ENCODE assay signal across 15 cellular contexts in the genomic region with DNA sequence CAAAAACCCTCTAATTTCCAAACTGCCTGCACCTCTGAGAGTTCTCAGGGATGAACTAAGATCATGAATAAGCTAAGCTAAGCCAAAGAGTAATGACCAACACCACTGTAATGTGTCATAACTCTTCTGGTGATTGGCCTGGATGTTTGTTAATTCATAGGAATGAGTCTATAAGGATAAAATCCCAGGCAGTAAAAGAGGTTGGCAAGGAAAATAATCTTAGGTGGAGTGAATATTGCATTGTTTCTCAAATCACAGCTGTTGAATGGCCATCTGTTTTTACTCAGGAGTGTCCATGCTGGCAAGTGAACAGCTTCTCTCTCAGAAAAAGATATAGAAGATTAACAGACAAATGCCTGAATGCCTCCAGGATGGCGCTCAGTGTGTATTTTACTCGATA.
A peak's percentile ranks its signal among the peaks of the same experiment; 100 is the strongest.
DNase-seq lines count a peak whose midpoint lies in the region; TF ChIP-seq lines count a peak whose summit lies in the region.
"Had no signal": no experiment of that assay in that cellular context is flagged by ENCODE, and none has a peak within 500 bp of the region (broad histone marks: within the 10 kb centered on the region; RNA-seq: fewer than 3 reads in every experiment).

No MANE protein-coding gene starts in this region.

- intact Hi-C loops in sigmoid colon (cut with DNase I) (no loop called here), OCI-LY7 (cut with micrococcal nuclease; ENCODE audit: unreplicated experiment) (no loop called here)

- no peak for TF ChIP-seq POLR2A in sigmoid colon (IDR thresholded peaks at IDR 0.05)

- H3K27ac ChIP-seq in sigmoid colon (peak overlapping the region; percentile 7 to 59 (median 46)), OCI-LY7 (ENCODE audit: low read depth, low read length, poor library complexity, severe bottlenecking) (no peak overlapping the region), brain microvascular endothelial cell (no peak overlapping the region)

- no peak overlapping the region for H3K4me3 ChIP-seq in fibroblast of villous mesenchyme (ENCODE audit: low read depth, low read length)
- H3K4me3 ChIP-seq in sigmoid colon = no peak overlapping the region
- H3K4me3 ChIP-seq in OCI-LY7 (ENCODE audit: low read depth, low read length, poor library complexity, severe bottlenecking) = no peak overlapping the region
- no peak overlapping the region for H3K4me3 ChIP-seq in brain microvascular endothelial cell (ENCODE audit: low read depth, low read length)
- H3K4me3 ChIP-seq: transverse colon had no signal

- in situ Hi-C loops in SK-MEL-5 (cut with HindIII; ENCODE audit: low pct_unique_long_range_greater_than_20kb, low sequenced_read_pairs) (no loop called here), KBM-7 (cut with MboI; ENCODE audit: low pct_unique_long_range_greater_than_20kb, low sequenced_read_pairs) (no loop called here), brain microvascular endothelial cell (cut with HindIII; ENCODE audit: low pct_ligation_motif_present, low sequenced_read_pairs) (no loop called here)

- H3K4me1 ChIP-seq in sigmoid colon (peaks cover 0 to 21% (median 14%) of the 10 kb centered on the region in 4 donors), OCI-LY7 (ENCODE audit: insufficient read depth, low read length, poor library complexity, severe bottlenecking) (no peaks in the 10 kb centered on the region)

- DNase-seq in GM04504 (ENCODE audit: low read depth) = peak; percentile 94
- peak; percentile 26 for DNase-seq in SK-MEL-5 (ENCODE audit: low read depth, low spot score)
- peak; percentile 97 for DNase-seq in fibroblast of villous mesenchyme (ENCODE audit: low read depth)
- DNase-seq in sigmoid colon = no peak
- DNase-seq in OCI-LY7 (ENCODE audit: low spot score) = no peak
- DNase-seq in KBM-7 = no peak
- DNase-seq in brain microvascular endothelial cell = no peak
- DNase-seq in NCI-H1105 treated with DMSO at 0.1 percent for 48 hours (lab: John Stamatoyannopoulos, UW) = no peak
- DNase-seq: activated CD4-positive, alpha-beta T cell treated with anti-CD3 and anti-CD28 coated beads, Interleukin-2, amount 10 ng/mL, durations not matched to agents 7 days and 5 days; DMS153; NCI-H146; NK-92 treated with Interleukin-12 subunit alpha and Interleukin-12 subunit beta, amount 100 ng/mL, for 24 hours; stimulated activated CD4-positive, alpha-beta T cell treated with anti-CD3 and anti-CD28 coated beads, Interleukin-12 subunit alpha, Interleukin-12 subunit beta, amount 100 ng/mL, for 4 hours; T-cell; transverse colon had no signal

- H3K36me3 ChIP-seq in sigmoid colon = no peaks in the 10 kb centered on the region
- no peaks in the 10 kb centered on the region for H3K36me3 ChIP-seq in OCI-LY7 (ENCODE audit: insufficient read depth, low read length)
- H3K36me3 ChIP-seq in brain microvascular endothelial cell (replicated peaks) = no peaks in the 10 kb centered on the region
- H3K36me3 ChIP-seq: transverse colon had no signal

- TF ChIP-seq EP300 in sigmoid colon (IDR thresholded peaks at IDR 0.05) = no peak

- no peak overlapping the region for H3K4me2 ChIP-seq in OCI-LY7 (ENCODE audit: low read length)

- H4K20me1 ChIP-seq in OCI-LY7 (ENCODE audit: insufficient read depth, low read length) = no peaks in the 10 kb centered on the region

- H2AFZ ChIP-seq in OCI-LY7 (ENCODE audit: low read length) = no peak overlapping the region

- TF ChIP-seq CTCF in fibroblast of villous mesenchyme (IDR thresholded peaks at IDR 0.05; ENCODE audit: insufficient read depth, low read depth, low read length) = no peak
- TF ChIP-seq CTCF in sigmoid colon (IDR thresholded peaks at IDR 0.05) = no peak
- TF ChIP-seq CTCF in OCI-LY7 (conservative IDR thresholded peaks at IDR 0.05; ENCODE audit: low read length) = no peak
- no peak for TF ChIP-seq CTCF in brain microvascular endothelial cell (IDR thresholded peaks at IDR 0.05; ENCODE audit: low read depth, low read length, missing control alignments)

- H3K27me3 ChIP-seq in sigmoid colon (no peaks in the 10 kb centered on the region), brain microvascular endothelial cell (replicated peaks) (no peaks in the 10 kb centered on the region)
- H3K27me3 ChIP-seq: transverse colon had no signal

- WGBS in sigmoid colon, 2 donors = 5 to 50% methylated on average over 2 of the region's 2 CpGs

- CTCF ChIA-PET in OCI-LY7 (lab: Charles Lee; ENCODE audit: unreplicated experiment) = no interaction called here

- no peaks in the 10 kb centered on the region for H3K9me2 ChIP-seq in OCI-LY7 (ENCODE audit: insufficient read depth, low read length)

- POLR2A ChIA-PET in OCI-LY7 (lab: Charles Lee) = interaction anchor here (1.0 kb wide), 1 partner anchor 43 kb away, joined by 5 read pairs; no protein-coding TSS in a partner anchor

- H3K9me3 ChIP-seq in sigmoid colon (peaks cover 0 to 3% (median 0%) of the 10 kb centered on the region in 4 donors), OCI-LY7 (ENCODE audit: low read length) (no peaks in the 10 kb centered on the region)
- H3K9me3 ChIP-seq: transverse colon had no signal

- no peaks in the 10 kb centered on the region for H3K79me2 ChIP-seq in OCI-LY7 (ENCODE audit: insufficient read depth, low read depth, low read length)

- no TSS peak for BruUV-seq in OCI-LY7 (replicated peaks; lab: Mats Ljungman, UMichigan)

Comparison
In these comparisons a context has a peak if more than half of its experiments do, and no peak if none do; other contexts are left out.
1. DNase-seq: peak in GM04504 (single experiment), SK-MEL-5 (single experiment) and fibroblast of villous mesenchyme (single experiment); none in sigmoid colon (single experiment), OCI-LY7 (single experiment), KBM-7 (single experiment), brain microvascular endothelial cell (single experiment) and NCI-H1105 treated with DMSO at 0.1 percent for 48 hours (single experiment).
2. H3K27ac ChIP-seq: peak in sigmoid colon (4 of 4); none in OCI-LY7 (single experiment) and brain microvascular endothelial cell (single experiment).